9 cellular contexts compared by ENCODE assay signal in genomic region chr15:63372018-63372705, GRCh38. TPM values are rescaled to one million over a fixed set of nuclear protein-coding genes. Genes with fewer than 3 reads are reported as not detected.
A peak's percentile ranks its signal among the peaks of the same experiment; 100 is the strongest.
DNase-seq lines count a peak whose midpoint lies in the region; ATAC-seq and TF ChIP-seq lines count a peak whose summit lies in the region.
"Had no signal": no experiment of that assay in that cellular context is flagged by ENCODE, and none has a peak within 500 bp of the region (broad histone marks: within the 10 kb centered on the region; RNA-seq: fewer than 3 reads in every experiment).

No MANE protein-coding gene starts in this region.

- intact Hi-C loops in vagina (cut with DNase I) = no loop called here
- intact Hi-C loops in CD8-positive, alpha-beta T cell (cut with DNase I, micrococcal nuclease) = no loop called here
- intact Hi-C loops in CD14-positive monocyte (cut with micrococcal nuclease) = no loop called here

- TF ChIP-seq CTCF in vagina (IDR thresholded peaks at IDR 0.05) (no peak), Peyer's patch (IDR thresholded peaks at IDR 0.05) (no peak), CD14-positive monocyte (IDR thresholded peaks at IDR 0.05) (no peak)
- TF ChIP-seq CTCF in CD8-positive, alpha-beta T cell (IDR thresholded peaks at IDR 0.05) = no peak

- POLR2A ChIA-PET in CD8-positive, alpha-beta T cell (lab: Charles Lee) = no interaction called here

- H3K4me3 Mint-ChIP-seq in CD8-positive, alpha-beta T cell = no peak overlapping the region
- H3K4me3 Mint-ChIP-seq in CD14-positive monocyte = no peak overlapping the region
- H3K4me3 Mint-ChIP-seq: activated naive CD4-positive, alpha-beta T cell treated with anti-CD3 and anti-CD28 coated beads, Interleukin-2, amount 50 U/mL, for 24 hours had no signal

- H3K4me1 ChIP-seq in ACC112 (ENCODE audit: control insufficient read depth, insufficient read depth, low read length, unreplicated experiment) (peaks cover 70% of the 10 kb centered on the region), mesenchymal stem cell (ENCODE audit: control insufficient read depth, insufficient read depth, low read depth, low read length) (peaks cover 35% of the 10 kb centered on the region), vagina (peaks cover 78% of the 10 kb centered on the region), Peyer's patch (peaks cover 0 to 19% (median 0%) of the 10 kb centered on the region in 4 donors)
- no peaks in the 10 kb centered on the region for H3K4me1 ChIP-seq in CD8-positive, alpha-beta T cell (ENCODE audit: insufficient read depth, low read length)

- H2AK5ac ChIP-seq in mesenchymal stem cell (ENCODE audit: low read length, severe bottlenecking) = no peak overlapping the region

- no peak for ATAC-seq in CD8-positive, alpha-beta T cell

- DNase-seq in HT1080 (ENCODE audit: low read depth) (peak; percentile 96), astrocyte of the hippocampus (ENCODE audit: low read depth, low spot score) (peak; percentile 90), mesenchymal stem cell (peak; percentile 90), vagina (ENCODE audit: extremely low spot score in 2 of 2) (peak in 1 of 2 donors; percentile 95), Peyer's patch (no peak), CD14-positive monocyte (ENCODE audit: low spot score) (no peak)
- no peak for DNase-seq in CD8-positive, alpha-beta T cell

- peak overlapping the region in 1 of 2 experiments; percentile 5 for H3K14ac ChIP-seq in mesenchymal stem cell (ENCODE audit: low read length in 2 of 2)

- peaks cover 43% of the 10 kb centered on the region for H3K79me2 ChIP-seq in ACC112 (ENCODE audit: control insufficient read depth, insufficient read depth, low read length, unreplicated experiment)

- no peak overlapping the region for H2BK5ac ChIP-seq in mesenchymal stem cell (ENCODE audit: low read depth, low read length, poor library complexity, severe bottlenecking)

- H2AFZ ChIP-seq in ACC112 (ENCODE audit: low read length, unreplicated experiment) = peak overlapping the region; percentile 73
- H2AFZ ChIP-seq in mesenchymal stem cell (ENCODE audit: low read depth, low read length) = no peak overlapping the region

- H3K79me1 ChIP-seq in mesenchymal stem cell (replicated peaks; ENCODE audit: low read length, poor library complexity, severe bottlenecking) = peaks cover 4% of the 10 kb centered on the region

- peak overlapping the region; percentile 85 to 97 for H2BK12ac ChIP-seq in mesenchymal stem cell (ENCODE audit: low read length in 2 of 2)

- H3K4me3 ChIP-seq in ACC112 (ENCODE audit: low read depth, low read length) (peak overlapping the region; percentile 58), mesenchymal stem cell (ENCODE audit: insufficient read depth in 1 of 2, low read depth in 1 of 2, low read length in 2 of 2) (peak overlapping the region in 1 of 2 experiments; percentile 64), vagina (no peak overlapping the region), Peyer's patch (no peak overlapping the region)
- H3K4me3 ChIP-seq in CD8-positive, alpha-beta T cell (ENCODE audit: low read depth, low read length) = no peak overlapping the region

- H3K9me3 ChIP-seq in mesenchymal stem cell (ENCODE audit: control insufficient read depth, low read length) = no peaks in the 10 kb centered on the region
- H3K9me3 ChIP-seq in vagina = no peaks in the 10 kb centered on the region
- no peaks in the 10 kb centered on the region for H3K9me3 ChIP-seq in CD8-positive, alpha-beta T cell (ENCODE audit: low read length)
- H3K9me3 ChIP-seq in Peyer's patch = no peaks in the 10 kb centered on the region

- H3K27ac ChIP-seq in ACC112 (ENCODE audit: low read depth, low read length) (peak overlapping the region; percentile 97), mesenchymal stem cell (ENCODE audit: low read length, poor library complexity, severe bottlenecking) (peak overlapping the region; percentile 1), vagina (peak overlapping the region; percentile 92), Peyer's patch (peak overlapping the region in 1 of 4 donors; percentile 43)
- H3K27ac ChIP-seq in CD8-positive, alpha-beta T cell (ENCODE audit: low read depth, low read length) = no peak overlapping the region

- H2BK15ac ChIP-seq in mesenchymal stem cell (ENCODE audit: low read depth, poor library complexity, severe bottlenecking) = no peak overlapping the region

- H3K4me2 ChIP-seq in mesenchymal stem cell (ENCODE audit: low read length, poor library complexity, severe bottlenecking) = peak overlapping the region; percentile 47

- 0 out of 2 replicates have a peak, but pooled peaks cover 9% of the 10 kb centered on the region for H3K36me3 ChIP-seq in ACC112 (ENCODE audit: insufficient read depth, low read length)
- H3K36me3 ChIP-seq in mesenchymal stem cell (ENCODE audit: control insufficient read depth in 1 of 2, insufficient read depth in 2 of 2, low read depth in 1 of 2, low read length in 2 of 2) = peaks cover 0 to 41% of the 10 kb centered on the region in 2 experiments
- no peaks in the 10 kb centered on the region for H3K36me3 ChIP-seq in vagina
- no peaks in the 10 kb centered on the region for H3K36me3 ChIP-seq in CD8-positive, alpha-beta T cell (ENCODE audit: insufficient read depth, low read length)
- H3K36me3 ChIP-seq in Peyer's patch = no peaks in the 10 kb centered on the region

- H4K91ac ChIP-seq in mesenchymal stem cell (ENCODE audit: low read length) = peak overlapping the region; percentile 79

- no peaks in the 10 kb centered on the region for H3K27me3 Mint-ChIP-seq in CD8-positive, alpha-beta T cell (ENCODE audit: low read depth)
- peaks cover 4 to 7% (median 6%) of the 10 kb centered on the region in 3 donors for H3K27me3 Mint-ChIP-seq in CD14-positive monocyte (ENCODE audit: low read depth in 3 of 3)
- H3K27me3 Mint-ChIP-seq: activated naive CD4-positive, alpha-beta T cell treated with anti-CD3 and anti-CD28 coated beads, Interleukin-2, amount 50 U/mL, for 24 hours had no signal

- peak overlapping the region; percentile 87 to 92 for H3K18ac ChIP-seq in mesenchymal stem cell (ENCODE audit: low read depth in 1 of 2, low read length in 2 of 2)

- H3K27me3 ChIP-seq in ACC112 (ENCODE audit: insufficient read depth, low read length) (no peaks in the 10 kb centered on the region), mesenchymal stem cell (ENCODE audit: control insufficient read depth in 1 of 2, insufficient read depth in 1 of 2, low read length in 2 of 2) (no peaks in the 10 kb centered on the region), vagina (no peaks in the 10 kb centered on the region), Peyer's patch (no peaks in the 10 kb centered on the region)
- no peaks in the 10 kb centered on the region for H3K27me3 ChIP-seq in CD8-positive, alpha-beta T cell (ENCODE audit: insufficient read depth, low read length)

- 77% methylated on average over 12 of the region's 12 CpGs for whole genome bisulfite sequencing in mesenchymal stem cell

- no peaks in the 10 kb centered on the region for H3K4me1 Mint-ChIP-seq in CD8-positive, alpha-beta T cell (ENCODE audit: low read depth)
- H3K4me1 Mint-ChIP-seq in CD14-positive monocyte = peaks cover 31% of the 10 kb centered on the region

- no peak for TF ChIP-seq POLR2A in vagina (IDR thresholded peaks at IDR 0.05)
- no peak for TF ChIP-seq POLR2A in Peyer's patch (IDR thresholded peaks at IDR 0.05)

- no peak overlapping the region for H3K27ac Mint-ChIP-seq in CD8-positive, alpha-beta T cell
- no peak overlapping the region for H3K27ac Mint-ChIP-seq in CD14-positive monocyte
- H3K27ac Mint-ChIP-seq: activated naive CD4-positive, alpha-beta T cell treated with anti-CD3 and anti-CD28 coated beads, Interleukin-2, amount 50 U/mL, for 24 hours had no signal

- H3K9ac ChIP-seq in mesenchymal stem cell (ENCODE audit: low read length) = peak overlapping the region; percentile 93

- peak overlapping the region; percentile 24 to 75 for H3K4ac ChIP-seq in mesenchymal stem cell (ENCODE audit: low read depth in 1 of 2, low read length in 2 of 2)

- H3K23ac ChIP-seq in mesenchymal stem cell (ENCODE audit: low read length in 2 of 2) = no peak overlapping the region

- no peaks in the 10 kb centered on the region for H3K36me3 Mint-ChIP-seq in CD8-positive, alpha-beta T cell
- H3K36me3 Mint-ChIP-seq in CD14-positive monocyte = no peaks in the 10 kb centered on the region
- H3K36me3 Mint-ChIP-seq: activated naive CD4-positive, alpha-beta T cell treated with anti-CD3 and anti-CD28 coated beads, Interleukin-2, amount 50 U/mL, for 24 hours had no signal

- H4K8ac ChIP-seq in mesenchymal stem cell (ENCODE audit: low read length) = peak overlapping the region; percentile 27

- no peak overlapping the region for H2BK120ac ChIP-seq in mesenchymal stem cell (ENCODE audit: low read depth, low read length)

- CTCF ChIA-PET in CD8-positive, alpha-beta T cell (lab: Charles Lee) = interaction anchor here (2.0 kb wide), 1 partner anchor 83 kb away, joined by 6 read pairs; no protein-coding TSS in a partner anchor

- H3K9me3 Mint-ChIP-seq in CD8-positive, alpha-beta T cell = no peaks in the 10 kb centered on the region
- peaks cover 0 to 2% (median 0%) of the 10 kb centered on the region in 7 donors for H3K9me3 Mint-ChIP-seq in CD14-positive monocyte
- H3K9me3 Mint-ChIP-seq: activated naive CD4-positive, alpha-beta T cell treated with anti-CD3 and anti-CD28 coated beads, Interleukin-2, amount 50 U/mL, for 24 hours had no signal

RNA-seq across cellular contexts. Expression of gene CA12, which starts 9.5 kb away (rescaled TPM):
- total RNA-seq in HT1080 (2014; rRNA removed; shearing (Covaris generic)) = 13.9 and 15.0 TPM in 2 replicates
- 12.3 and 13.9 TPM in 2 replicates for polyA plus RNA-seq in HT1080 (2015; cell fraction: cytosol; rRNA removed)
- polyA plus RNA-seq in HT1080 (2015; cell fraction: nucleus; rRNA removed) = 16.2 and 16.8 TPM in 2 replicates
- 4.9 TPM for polyA plus RNA-seq in mesenchymal stem cell (2013, experiment 1 of 2)
- polyA plus RNA-seq in mesenchymal stem cell (2013, experiment 2 of 2) = 4.9 TPM
- 89.6 TPM for total RNA-seq in vagina
- total RNA-seq in CD8-positive, alpha-beta T cell = not detected
- 10 to 100 TPM; 22.1 to 79.6 (median 37.0) TPM for total RNA-seq in Peyer's patch
- not detected for polyA plus RNA-seq in CD14-positive monocyte

Comparison
In these comparisons a context has a peak if more than half of its experiments do, and no peak if none do; other contexts are left out.
1. DNase-seq: peak in HT1080 (single experiment), astrocyte of the hippocampus (single experiment) and mesenchymal stem cell (single experiment); none in CD8-positive, alpha-beta T cell (0 of 7), Peyer's patch (0 of 3) and CD14-positive monocyte (single experiment).
2. RNA of gene CA12, which starts 9.5 kb away (total RNA-seq): 89.6 TPM in vagina (single experiment), 22.1 to 79.6 TPM in Peyer's patch and 13.9 to 15.0 TPM in HT1080; not detected in CD8-positive, alpha-beta T cell; every median in the first group is over 10 times any median in the second.